In the genomic region with DNA sequence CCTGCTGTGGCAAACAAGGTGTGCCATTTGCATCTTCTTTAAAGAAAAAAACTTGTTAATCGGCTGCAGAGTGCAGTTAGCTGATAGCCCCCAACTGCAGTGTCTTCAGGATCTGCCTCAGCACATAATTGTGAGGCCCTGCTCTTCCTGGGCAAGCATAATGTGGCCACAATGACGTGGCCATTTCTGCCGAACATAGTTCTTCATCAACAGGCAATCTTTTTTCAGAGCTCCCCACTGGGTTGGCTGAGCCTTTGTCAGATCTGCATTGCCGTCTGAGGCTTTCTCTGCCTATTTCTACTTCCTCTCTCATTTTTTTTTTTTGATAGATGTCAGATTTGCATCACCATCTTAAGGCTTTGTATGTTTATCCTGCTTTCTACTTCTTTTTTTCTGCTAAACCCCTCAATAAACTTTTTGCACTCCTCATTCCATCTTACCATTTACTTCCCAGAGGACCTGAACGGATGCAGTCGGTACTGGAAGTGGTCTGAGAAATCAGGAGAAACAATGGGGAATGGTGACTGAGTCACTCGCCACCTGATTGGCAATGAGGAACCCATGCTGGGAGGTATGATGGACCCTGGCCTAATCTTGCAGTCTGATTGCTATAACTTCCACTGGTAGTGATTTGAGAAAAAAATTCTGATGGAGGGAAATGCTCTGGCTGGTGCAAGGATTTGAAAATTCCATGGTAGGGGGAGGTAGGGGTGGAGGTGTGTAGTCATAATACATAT, we compare ENCODE assay signal across 14 cellular contexts. TPM values are rescaled to one million over a fixed set of nuclear protein-coding genes. Genes with fewer than 3 reads are reported as not detected.
A peak's percentile ranks its signal among the peaks of the same experiment; 100 is the strongest.
DNase-seq lines count a peak whose midpoint lies in the region; ATAC-seq, FAIRE-seq and TF ChIP-seq lines count a peak whose summit lies in the region.
"Had no signal": no experiment of that assay in that cellular context is flagged by ENCODE, and none has a peak within 500 bp of the region (broad histone marks: within the 10 kb centered on the region; RNA-seq: fewer than 3 reads in every experiment).

No MANE protein-coding gene starts in this region.

- DNase-seq in A673 (ENCODE audit: low spot score): peak; percentile 6
- peak; percentile 26 for DNase-seq in ELR (ENCODE audit: low read depth)
- peak in 11 of 34 experiments; percentile 0 to 25 (median 7) for DNase-seq in T-cell
- DNase-seq in erythroblast (lab: John Stamatoyannopoulos, UW): peak; percentile 42 to 65
- no peak for DNase-seq in stimulated activated naive CD4-positive, alpha-beta T cell treated with Interleukin-2 at 50 U/mL for 16 hours (lab: John Stamatoyannopoulos, UW)
- no peak for DNase-seq in D721Med (ENCODE audit: insufficient read length, low spot score)
- no peak for DNase-seq in heart right ventricle
- DNase-seq: activated gamma-delta T cell, Karpas-422, NCI-H510A treated with DMSO at 0.1 percent for 48 hours, substantia nigra had no signal

- H3K27me3 Mint-ChIP-seq in T-cell: peaks cover 0 to 9% of the 10 kb centered on the region in 2 donors

- no peak overlapping the region for H3K4me3 Mint-ChIP-seq in T-cell
- H3K4me3 Mint-ChIP-seq: CD8-positive, alpha-beta memory T cell; nephron had no signal

- 45 to 67% methylated on average over 7 of the region's 7 CpGs for WGBS in heart right ventricle, 2 donors

- H3K36me3 Mint-ChIP-seq in T-cell: no peaks in the 10 kb centered on the region

- FAIRE-seq in D721Med (lab: Jason Lieb, UNC): no peak

- H3K27me3 ChIP-seq in A673 (replicated peaks; ENCODE audit: insufficient read depth, low read depth, low read length, poor library complexity): no peaks in the 10 kb centered on the region
- peaks cover 0 to 40% (median 0%) of the 10 kb centered on the region in 7 donors for H3K27me3 ChIP-seq in heart right ventricle

- ATAC-seq in T-cell (replicated peaks in 1 of 4) (peak in 1 of 4 experiments; percentile 52), heart right ventricle (no peak), HG03159 (IDR thresholded peaks at IDR 0.05; ENCODE audit: unreplicated experiment) (no peak)

- POLR2A ChIA-PET in A673 (lab: Charles Lee; ENCODE audit: low non-redundant PET) (interaction anchor here (0.6 kb wide), 1 partner anchor 28 kb away, joined by 5 read pairs; no protein-coding TSS in a partner anchor), T-cell (lab: Charles Lee) (no interaction called here)

- H3K27ac ChIP-seq in A673 (ENCODE audit: low read depth, low read length, poor library complexity, severe bottlenecking): no peak overlapping the region
- no peak overlapping the region for H3K27ac ChIP-seq in heart right ventricle

- H3K9me3 ChIP-seq in A673 (ENCODE audit: low read depth, low read length, poor library complexity, severe bottlenecking) (no peaks in the 10 kb centered on the region), heart right ventricle (no peaks in the 10 kb centered on the region)

- BruUV-seq in A673 (replicated peaks; lab: Mats Ljungman, UMichigan): no TSS peak

- H3K4me1 ChIP-seq in A673 (ENCODE audit: insufficient read depth, low read length, poor library complexity, severe bottlenecking) (no peaks in the 10 kb centered on the region), heart right ventricle (peaks cover 0 to 5% (median 0%) of the 10 kb centered on the region in 9 donors)

- H3K4me3 ChIP-seq in A673 (ENCODE audit: low read depth, low read length, poor library complexity, severe bottlenecking) (no peak overlapping the region), heart right ventricle (no peak overlapping the region)

- peak overlapping the region; percentile 45 to 57 for H3K27ac Mint-ChIP-seq in T-cell
- H3K27ac Mint-ChIP-seq: nephron had no signal

- intact Hi-C loops in A673 (cut with micrococcal nuclease; ENCODE audit: unreplicated experiment): no loop called here
- intact Hi-C loops in heart right ventricle (cut with DNase I): no loop called here

- peaks cover 5 to 7% (median 6%) of the 10 kb centered on the region in 3 donors for H3K4me1 Mint-ChIP-seq in T-cell
- H3K4me1 Mint-ChIP-seq: CD8-positive, alpha-beta memory T cell; nephron had no signal

- no peak for TF ChIP-seq CTCF in A673 (conservative IDR thresholded peaks at IDR 0.05; ENCODE audit: low read depth, low read length)
- no peak for TF ChIP-seq CTCF in D721Med (IDR thresholded peaks at IDR 0.05; ENCODE audit: insufficient read depth, missing control alignments)
- TF ChIP-seq CTCF in heart right ventricle (IDR thresholded peaks at IDR 0.05): no peak

- TF ChIP-seq POLR2A in erythroblast (IDR thresholded peaks at IDR 0.05; ENCODE audit: low read length): no peak

- H3K9me3 Mint-ChIP-seq in T-cell: peaks cover 0 to 4% (median 0%) of the 10 kb centered on the region in 3 donors
- H3K9me3 Mint-ChIP-seq: CD8-positive, alpha-beta memory T cell; nephron had no signal

- H3K36me3 ChIP-seq in A673 (ENCODE audit: insufficient read depth, low read length, poor library complexity, severe bottlenecking): no peaks in the 10 kb centered on the region
- H3K36me3 ChIP-seq in heart right ventricle: no peaks in the 10 kb centered on the region

- CTCF ChIA-PET in A673 (lab: Charles Lee) (no interaction called here), T-cell (lab: Charles Lee) (no interaction called here)

RNA-seq across cellular contexts. Expression of gene TAB3, which starts 21.2 kb away (rescaled TPM):
- total RNA-seq in A673 (2021) (10.6 and 12.0 TPM in 2 replicates), T-cell (10 to 100 TPM; 14.5 to 23.7 (median 17.6) TPM), heart right ventricle (10 to 100 TPM; 13.1 to 19.3 (median 15.0) TPM)
- 1 to 10 TPM; 3.9 to 7.1 TPM for polyA plus RNA-seq in heart right ventricle

Comparison
In these comparisons a context has a peak if more than half of its experiments do, and no peak if none do; other contexts are left out.
1. DNase-seq: peak in A673 (single experiment), ELR (single experiment) and erythroblast (2 of 2); none in stimulated activated naive CD4-positive, alpha-beta T cell treated with Interleukin-2 at 50 U/mL for 16 hours (single experiment), D721Med (single experiment) and heart right ventricle (0 of 2).